In genomic region chr2:152063325-152063924, GRCh38 we compare ENCODE assay signal across 21 cellular contexts.
"Had no signal": no experiment of that assay in that cellular context is flagged by ENCODE, and none has a peak within 500 bp of the region (broad histone marks: within the 10 kb centered on the region; RNA-seq: fewer than 3 reads in every experiment).

No MANE protein-coding gene starts in this region.

- H3K9me3 ChIP-seq: gastroesophageal sphincter, neutrophil had no signal

- ATAC-seq: activated CD4-positive, CD25-positive, alpha-beta regulatory T cell treated with anti-CD3 and anti-CD28 coated beads, Interleukin-2, amount 50 U/mL, for 24 hours; activated CD8-positive, alpha-beta T cell treated with anti-CD3 and anti-CD28 coated beads, Interleukin-2, amount 10 ng/mL, durations not matched to agents 7 days and 5 days; activated naive CD8-positive, alpha-beta T cell treated with anti-CD3 and anti-CD28 coated beads, Interleukin-2, amount 50 U/mL, for 24 hours; natural killer cell treated with Interleukin-12 subunit alpha and Interleukin-12 subunit beta and Interleukin-15 and Interleukin-18, amount 100 ng/mL, for 72 hours had no signal

- H3K36me3 ChIP-seq: breast epithelium, gastroesophageal sphincter, heart left ventricle, left ventricle myocardium inferior, neutrophil, sigmoid colon had no signal

- H3K27ac ChIP-seq: left ventricle myocardium inferior, neutrophil, parathyroid adenoma had no signal

- H3K27me3 ChIP-seq: breast epithelium, gastroesophageal sphincter, heart left ventricle, neutrophil, sigmoid colon had no signal

- H3K4me3 ChIP-seq: sigmoid colon had no signal

- DNase-seq: activated CD4-positive, alpha-beta T cell treated with anti-CD3 and anti-CD28 coated beads, Interleukin-2, amount 10 ng/mL, durations not matched to agents 7 days and 5 days; activated CD8-positive, alpha-beta memory T cell treated with anti-CD3 and anti-CD28 coated beads, Interleukin-2, amount 50 U/mL, for 4 hours; activated CD8-positive, alpha-beta T cell treated with anti-CD3 and anti-CD28 coated beads, Interleukin-2, amount 10 ng/mL, durations not matched to agents 7 days and 5 days; activated effector memory CD4-positive, alpha-beta T cell treated with Interleukin-2 at 50 U/mL for 16 hours; activated naive CD4-positive, alpha-beta T cell treated with anti-CD3 and anti-CD28 coated beads, Interleukin-2, amount 10 ng/mL, durations not matched to agents 7 days and 5 days; activated naive CD8-positive, alpha-beta T cell treated with anti-CD3 and anti-CD28 coated beads, Interleukin-2, amount 50 U/mL, for 24 hours; activated T-cell treated with anti-CD3 and anti-CD28 coated beads, Interleukin-2, amount 50 U/mL, for 48 hours; aorta; cortex of kidney; left ventricle myocardium inferior; stimulated activated CD8-positive, alpha-beta memory T cell treated with anti-CD3 and anti-CD28 coated beads, Interleukin-4, amount 100 ng/mL, for 48 hours; stimulated activated naive CD4-positive, alpha-beta T cell; T-helper 1 cell had no signal
